14 cellular contexts compared by ENCODE assay signal in the genomic region with DNA sequence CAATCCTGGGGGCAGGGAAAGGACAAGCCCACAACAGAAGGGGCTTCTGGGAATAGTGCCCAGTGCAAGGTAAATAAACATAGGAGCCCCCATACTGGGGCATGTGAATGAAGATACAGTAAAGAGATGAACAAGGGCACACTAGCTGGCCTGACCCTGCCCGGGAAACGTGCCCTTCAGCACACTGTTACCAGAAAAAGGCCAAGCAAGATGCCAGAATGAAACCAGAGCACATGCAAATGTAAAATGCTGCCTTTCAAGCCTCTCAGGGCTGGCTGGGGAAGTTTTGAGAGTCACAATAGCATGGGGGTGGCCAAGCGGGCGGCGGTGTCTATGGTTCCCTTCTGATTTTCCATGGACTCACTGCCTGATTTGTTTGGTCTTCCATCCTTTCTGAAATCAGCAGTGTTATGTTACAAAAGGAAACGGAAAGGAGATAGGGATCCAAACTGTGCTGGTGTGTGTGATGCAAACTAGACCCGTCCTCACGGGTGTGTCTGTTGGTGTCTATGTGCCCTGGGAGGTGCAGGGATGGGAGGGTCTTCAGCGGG. TPM values are rescaled to one million over a fixed set of nuclear protein-coding genes. Genes with fewer than 3 reads are reported as not detected.
DNase-seq lines count a peak whose midpoint lies in the region; ATAC-seq and TF ChIP-seq lines count a peak whose summit lies in the region.
"Had no signal": no experiment of that assay in that cellular context is flagged by ENCODE, and none has a peak within 500 bp of the region (broad histone marks: within the 10 kb centered on the region; RNA-seq: fewer than 3 reads in every experiment).

No MANE protein-coding gene starts in this region.

- H3K27me3 Mint-ChIP-seq in CD8-positive, alpha-beta memory T cell = peaks cover 0 to 2% of the 10 kb centered on the region in 2 donors
- H3K27me3 Mint-ChIP-seq in brain (peaks cover 6% of the 10 kb centered on the region), nephron (ENCODE audit: low read depth) (no peaks in the 10 kb centered on the region)

- H4K8ac ChIP-seq in trophoblast cell (ENCODE audit: low read depth, low read length) = no peak overlapping the region

- H3K79me1 ChIP-seq in trophoblast cell (ENCODE audit: low read length) = no peaks in the 10 kb centered on the region

- no peaks in the 10 kb centered on the region for H3K9me3 Mint-ChIP-seq in CD8-positive, alpha-beta memory T cell
- H3K9me3 Mint-ChIP-seq in brain = no peaks in the 10 kb centered on the region
- H3K9me3 Mint-ChIP-seq in nephron = no peaks in the 10 kb centered on the region
- H3K9me3 Mint-ChIP-seq: CD14-positive monocyte had no signal

- peak overlapping the region in 1 of 7 donors; percentile 28 for H3K4me3 Mint-ChIP-seq in CD8-positive, alpha-beta memory T cell
- H3K4me3 Mint-ChIP-seq in brain = no peak overlapping the region
- no peak overlapping the region for H3K4me3 Mint-ChIP-seq in nephron
- H3K4me3 Mint-ChIP-seq: CD14-positive monocyte had no signal

- no peak overlapping the region for H3K27ac ChIP-seq in CD8-positive, alpha-beta memory T cell (ENCODE audit: low read depth, low read length)
- H3K27ac ChIP-seq in trophoblast cell (ENCODE audit: low read depth, low read length) = no peak overlapping the region

- no peak overlapping the region for H3K18ac ChIP-seq in trophoblast cell (ENCODE audit: low read length)

- H4K12ac ChIP-seq in trophoblast cell (ENCODE audit: low read depth, low read length) = no peak overlapping the region

- no peaks in the 10 kb centered on the region for H3K79me2 ChIP-seq in trophoblast cell (ENCODE audit: control insufficient read depth, insufficient read depth, low read length, poor library complexity)

- H3K36me3 ChIP-seq in CD8-positive, alpha-beta memory T cell (ENCODE audit: insufficient read depth, low read length) = peaks cover 42% of the 10 kb centered on the region
- H3K36me3 ChIP-seq in trophoblast cell (ENCODE audit: control insufficient read depth in 1 of 2, insufficient read depth in 2 of 2, low read length in 2 of 2) = peaks cover 29 to 41% of the 10 kb centered on the region in 2 experiments

- no peak overlapping the region for H3K14ac ChIP-seq in trophoblast cell (ENCODE audit: low read length)

- no peak overlapping the region for H3K23ac ChIP-seq in trophoblast cell (ENCODE audit: low read length)

- no peak overlapping the region for H2AK5ac ChIP-seq in trophoblast cell (ENCODE audit: low read length)

- H2BK120ac ChIP-seq in trophoblast cell (ENCODE audit: insufficient read depth, low read length, poor library complexity) = no peak overlapping the region

- H3K9me3 ChIP-seq in CD8-positive, alpha-beta memory T cell (ENCODE audit: low read length) = no peaks in the 10 kb centered on the region
- H3K9me3 ChIP-seq in trophoblast cell (ENCODE audit: insufficient read depth, low read depth, low read length) = no peaks in the 10 kb centered on the region

- H2BK5ac ChIP-seq in trophoblast cell (ENCODE audit: low read depth, low read length, poor library complexity) = no peak overlapping the region

- no peak overlapping the region for H2AFZ ChIP-seq in trophoblast cell (ENCODE audit: insufficient read depth, low read length, poor library complexity)

- peaks cover 32% of the 10 kb centered on the region for H3K4me1 ChIP-seq in CD8-positive, alpha-beta memory T cell (ENCODE audit: insufficient read depth, low read length)
- peaks cover 0 to under 1% of the 10 kb centered on the region in 2 experiments for H3K4me1 ChIP-seq in trophoblast cell (ENCODE audit: control insufficient read depth in 1 of 2, insufficient read depth in 2 of 2, low read length in 2 of 2)

- CTCF ChIA-PET in CD8-positive, alpha-beta memory T cell (lab: Charles Lee) = interaction anchor here (1.5 to 1.8 kb wide), 2 partner anchors 12 to 34 kb away, joined by 5 to 7 read pairs; no protein-coding TSS in a partner anchor

- H3K4me2 ChIP-seq in trophoblast cell (ENCODE audit: low read length) = no peak overlapping the region

- peaks cover 39 to 63% (median 42%) of the 10 kb centered on the region in 3 donors for H3K4me1 Mint-ChIP-seq in CD8-positive, alpha-beta memory T cell
- H3K4me1 Mint-ChIP-seq in brain (peaks cover 34% of the 10 kb centered on the region), nephron (peaks cover 23% of the 10 kb centered on the region)

- ATAC-seq in GM18858 (IDR thresholded peaks at IDR 0.05; ENCODE audit: unreplicated experiment) (no peak), GM19023 (IDR thresholded peaks at IDR 0.05; ENCODE audit: unreplicated experiment) (no peak)

- TF ChIP-seq CTCF in brain (conservative IDR thresholded peaks at IDR 0.05) (no peak), nephron (IDR thresholded peaks at IDR 0.05; ENCODE audit: unreplicated experiment in 3 of 3) (no peak)

- H4K91ac ChIP-seq in trophoblast cell (ENCODE audit: low read depth, low read length) = no peak overlapping the region

- H3K27me3 ChIP-seq in CD8-positive, alpha-beta memory T cell (ENCODE audit: insufficient read depth, low read length, poor library complexity, severe bottlenecking) = no peaks in the 10 kb centered on the region
- H3K27me3 ChIP-seq in trophoblast cell (ENCODE audit: insufficient read depth, low read length) = no peaks in the 10 kb centered on the region

- no peak overlapping the region for H3K9ac ChIP-seq in trophoblast cell (ENCODE audit: low read length)

- no CpG with 5 or more reads among the region's 9 CpGs for WGBS in trophoblast cell (ENCODE audit: extremely low coverage, insufficient coverage, insufficient read length)

- peaks cover 0 to 78% (median 5%) of the 10 kb centered on the region in 3 donors for H3K36me3 Mint-ChIP-seq in CD8-positive, alpha-beta memory T cell
- H3K36me3 Mint-ChIP-seq in brain = peaks cover 12% of the 10 kb centered on the region
- no peaks in the 10 kb centered on the region for H3K36me3 Mint-ChIP-seq in nephron (ENCODE audit: low read depth)

- H3K4me3 ChIP-seq in CD8-positive, alpha-beta memory T cell (ENCODE audit: low read length) = no peak overlapping the region
- H3K4me3 ChIP-seq in trophoblast cell (ENCODE audit: low read depth, low read length) = no peak overlapping the region

- H3K4ac ChIP-seq in trophoblast cell (ENCODE audit: low read depth, low read length) = no peak overlapping the region

- DNase-seq in CD8-positive, alpha-beta memory T cell = no peak
- DNase-seq in NCI-H2196 treated with DMSO at 0.1 percent for 48 hours (lab: John Stamatoyannopoulos, UW; ENCODE audit: unreplicated experiment) (peak; percentile 49), DMS 273 treated with DMSO at 0.1 percent for 48 hours (lab: John Stamatoyannopoulos, UW) (no peak), trophoblast cell (no peak)
- DNase-seq: activated CD4-positive, CD25-positive, alpha-beta regulatory T cell; activated gamma-delta T cell treated with Interleukin-2 at 50 U/mL for 16 hours; head of caudate nucleus; Kasumi-1; SHP77 had no signal

- POLR2A ChIA-PET in CD8-positive, alpha-beta memory T cell (lab: Charles Lee) = no interaction called here

- no peak overlapping the region for H2BK12ac ChIP-seq in trophoblast cell (ENCODE audit: low read length)

- H3K27ac Mint-ChIP-seq in CD8-positive, alpha-beta memory T cell = peak overlapping the region in 7 of 8 donors; percentile 50 to 97 (median 73)
- H3K27ac Mint-ChIP-seq in brain (peak overlapping the region; percentile 53 to 83 (median 72)), nephron (peak overlapping the region in 2 of 3 experiments; percentile 50 to 60)
- H3K27ac Mint-ChIP-seq: CD14-positive monocyte had no signal

RNA-seq across cellular contexts. Expression of a gene that starts 18.8 kb away (rescaled TPM):
- total RNA-seq in CD8-positive, alpha-beta memory T cell = under 1 TPM; 0.31 to 0.48 TPM
- not detected for polyA plus RNA-seq in CD8-positive, alpha-beta memory T cell
- 2.7 TPM for polyA plus RNA-seq in brain (ENCODE audit: insufficient read depth, low read depth, low replicate concordance)
- polyA plus RNA-seq in trophoblast cell (2013) = 36.0 and 40.8 TPM in 2 replicates
- polyA plus RNA-seq: CD14-positive monocyte had no signal
